Comparison of ENCODE assay signal across 1 cellular context in genomic region chr17:49578963-49579500, GRCh38.
TF ChIP-seq lines count a peak whose summit lies in the region.

No MANE protein-coding gene starts in this region.

TF ChIP-seq in H1, 55 proteins besides CTCF, POLR2A, EP300 and RAD21 (continued from another document):
- TF ChIP-seq EZH2 (IDR thresholded peaks at IDR 0.05; ENCODE audit: low read depth, low read length, severe bottlenecking) (no peak), JUN (IDR thresholded peaks at IDR 0.05; ENCODE audit: low read depth, low read length) (no peak), NANOG (IDR thresholded peaks at IDR 0.05; ENCODE audit: insufficient read depth, low read depth, low read length, poor library complexity, severe bottlenecking) (no peak), SP4 (IDR thresholded peaks at IDR 0.05; ENCODE audit: low read length) (no peak), EGR1 (IDR thresholded peaks at IDR 0.05; ENCODE audit: borderline replicate concordance, low read depth, low read length) (no peak), KDM4A (IDR thresholded peaks at IDR 0.05; ENCODE audit: low read depth, low read length, severe bottlenecking) (no peak)
TF ChIP-seq in H1: peak in this region for 0.
